ENCODE assay signal across 9 cellular contexts in genomic region chr2:109447251-109447661, GRCh38.
A peak's percentile ranks its signal among the peaks of the same experiment; 100 is the strongest.
DNase-seq lines count a peak whose midpoint lies in the region; ATAC-seq and TF ChIP-seq lines count a peak whose summit lies in the region.
"Had no signal": no experiment of that assay in that cellular context is flagged by ENCODE, and none has a peak within 500 bp of the region (broad histone marks: within the 10 kb centered on the region; RNA-seq: fewer than 3 reads in every experiment).

No MANE protein-coding gene starts in this region.

- H3K4me3 ChIP-seq in HEK293 (ENCODE audit: low read depth, low read length) (no peak overlapping the region), ascending aorta (no peak overlapping the region), MM.1S (ENCODE audit: low read length) (no peak overlapping the region)

- POLR2A ChIA-PET in HEK293 (lab: Yijun Ruan, JAX) = no interaction called here

- CTCF ChIA-PET in HEK293 (lab: Yijun Ruan, JAX) = interaction anchor here (0.7 kb wide), 1 partner anchor 209 kb away, joined by 3 read pairs; no protein-coding TSS in a partner anchor

- H3K4me1 ChIP-seq in HEK293 (ENCODE audit: control insufficient read depth, insufficient read depth, low read length) (no peaks in the 10 kb centered on the region), ascending aorta (peaks cover 12 to 45% of the 10 kb centered on the region in 2 donors), MM.1S (ENCODE audit: low read length) (no peaks in the 10 kb centered on the region)

- no peaks in the 10 kb centered on the region for H3K79me2 ChIP-seq in MM.1S (ENCODE audit: low read length)

- intact Hi-C loops in ascending aorta (cut with DNase I) = no loop called here

- H3K9me3 ChIP-seq in HEK293 (ENCODE audit: control insufficient read depth, insufficient read depth, low read depth, low read length) = peaks cover 7% of the 10 kb centered on the region
- H3K9me3 ChIP-seq in ascending aorta = peaks cover 5 to 21% of the 10 kb centered on the region in 2 donors
- no peaks in the 10 kb centered on the region for H3K9me3 ChIP-seq in MM.1S (replicated peaks; ENCODE audit: insufficient read depth, low read length)

- H3K36me3 ChIP-seq in HEK293 (ENCODE audit: control insufficient read depth in 2 of 2, insufficient read depth in 1 of 2, low read length in 2 of 2) (peaks cover 0 to 12% of the 10 kb centered on the region in 2 experiments), ascending aorta (peaks cover 0 to 7% of the 10 kb centered on the region in 2 donors), MM.1S (replicated peaks; ENCODE audit: insufficient read depth, low read length) (no peaks in the 10 kb centered on the region)

- DNase-seq in ascending aorta (ENCODE audit: low spot score in 2 of 2) (peak in 1 of 2 donors; percentile 59), islet precursor cell (peak; percentile 48), stromal cell of bone marrow (ENCODE audit: low read depth) (peak; percentile 81), MM.1S (no peak), NCI-H146 treated with DMSO at 0.1 percent for 48 hours (lab: John Stamatoyannopoulos, UW; ENCODE audit: unreplicated experiment) (no peak)
- DNase-seq: activated CD8-positive, alpha-beta memory T cell treated with anti-CD3 and anti-CD28 coated beads, Interleukin-2, amount 10 ng/mL, durations not matched to agents 7 days and 5 days had no signal

- H3K9me2 ChIP-seq in MM.1S (replicated peaks; ENCODE audit: insufficient read depth, low read length) = no peaks in the 10 kb centered on the region

- no peak overlapping the region for H2AFZ ChIP-seq in MM.1S (ENCODE audit: low read length)

- H3K9ac ChIP-seq in MM.1S (ENCODE audit: low read length) = no peak overlapping the region

- H3K27ac ChIP-seq in HEK293 (ENCODE audit: extremely low read depth, low read depth, low read length) (no peak overlapping the region), ascending aorta (peak overlapping the region; percentile 85 to 92), MM.1S (ENCODE audit: low read length) (no peak overlapping the region)

- H3K4me2 ChIP-seq in MM.1S (ENCODE audit: low read depth, low read length) = no peak overlapping the region

- ATAC-seq in HG03342 (IDR thresholded peaks at IDR 0.05; ENCODE audit: unreplicated experiment) (no peak), HG02852 (IDR thresholded peaks at IDR 0.05; ENCODE audit: unreplicated experiment) (no peak)
- ATAC-seq: activated CD8-positive, alpha-beta memory T cell treated with anti-CD3 and anti-CD28 coated beads, Interleukin-2, amount 10 ng/mL, durations not matched to agents 7 days and 5 days had no signal

- no peaks in the 10 kb centered on the region for H4K20me1 ChIP-seq in MM.1S (ENCODE audit: insufficient read depth, low read length)

- H3K27me3 ChIP-seq in ascending aorta = no peaks in the 10 kb centered on the region
- no peaks in the 10 kb centered on the region for H3K27me3 ChIP-seq in MM.1S (replicated peaks; ENCODE audit: insufficient read depth, low read length)

- no peaks in the 10 kb centered on the region for H3F3A ChIP-seq in MM.1S (ENCODE audit: insufficient read depth, low read length)

- TF ChIP-seq CTCF in HEK293 (tag by site-specific recombination; IDR thresholded peaks at IDR 0.05) (no peak), ascending aorta (IDR thresholded peaks at IDR 0.05) (no peak), MM.1S (IDR thresholded peaks at IDR 0.05; ENCODE audit: low read length) (no peak)

TF ChIP-seq in HEK293, 187 proteins besides CTCF, POLR2A, EP300 and RAD21:
- TF ChIP-seq ZNF596 (tag by site-specific recombination; IDR thresholded peaks at IDR 0.05) (no peak), HOXA7 (CRISPR knock-in tag; IDR thresholded peaks at IDR 0.05; ENCODE audit: borderline replicate concordance) (no peak), ZIC2 (tag by site-specific recombination; IDR thresholded peaks at IDR 0.05) (peak; percentile 92), ZNF146 (tag by site-specific recombination; IDR thresholded peaks at IDR 0.05) (no peak), ZSCAN30 (tag by site-specific recombination; IDR thresholded peaks at IDR 0.05) (0 out of 2 replicates have a peak, but pooled peaks have one; percentile 19), ZNF18 (tag by site-specific recombination; IDR thresholded peaks at IDR 0.05) (0 out of 2 replicates have a peak, but pooled peaks have one; percentile 16), PRDM6 (tag by site-specific recombination; IDR thresholded peaks at IDR 0.05) (0 out of 2 replicates have a peak, but pooled peaks have one; percentile 19), TRIM28 (IDR thresholded peaks at IDR 0.05; ENCODE audit: borderline replicate concordance, low read length) (no peak), SCRT2 (tag by site-specific recombination; IDR thresholded peaks at IDR 0.05) (no peak), ZBTB17 (tag by site-specific recombination; IDR thresholded peaks at IDR 0.05) (peak; percentile 34; the same call in 1 of the 2 replicates), ATF2 (tag by site-specific recombination; IDR thresholded peaks at IDR 0.05; ENCODE audit: low read depth) (peak; percentile 42; the same call in 1 of the 2 replicates), ZNF785 (tag by site-specific recombination; IDR thresholded peaks at IDR 0.05) (no peak), YY2 (tag by site-specific recombination; IDR thresholded peaks at IDR 0.05) (no peak), ZSCAN23 (tag by site-specific recombination; IDR thresholded peaks at IDR 0.05) (no peak), ZNF132 (tag by site-specific recombination; IDR thresholded peaks at IDR 0.05; ENCODE audit: borderline replicate concordance) (no peak)

Comparison
In these comparisons a context has a peak if more than half of its experiments do, and no peak if none do; other contexts are left out.
1. H3K27ac ChIP-seq: peak in ascending aorta (2 of 2); none in HEK293 (single experiment) and MM.1S (single experiment).
2. DNase-seq: peak in islet precursor cell (single experiment) and stromal cell of bone marrow (single experiment); none in MM.1S (single experiment) and NCI-H146 treated with DMSO at 0.1 percent for 48 hours (single experiment).